Comparison of ENCODE assay signal across 28 cellular contexts in the genomic region with DNA sequence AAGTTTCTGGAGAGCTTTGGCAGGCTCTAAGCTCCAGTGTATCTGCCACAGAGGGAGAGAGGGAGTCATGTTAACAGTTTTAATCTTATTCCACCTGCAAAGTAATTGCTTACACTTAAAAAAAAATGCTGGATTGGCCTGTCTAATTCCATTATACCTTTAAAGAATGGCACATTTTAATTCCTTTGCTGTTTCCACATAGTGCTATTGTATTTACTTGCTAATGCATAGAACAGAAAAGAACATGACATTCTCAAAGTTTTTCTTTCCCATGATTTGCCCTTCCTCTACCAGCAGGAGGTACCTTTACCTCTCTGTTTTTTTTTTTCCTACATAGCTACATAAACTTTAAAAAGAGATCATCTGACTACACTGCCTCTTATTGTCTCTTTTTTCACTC.
"Had no signal": no experiment of that assay in that cellular context is flagged by ENCODE, and none has a peak within 500 bp of the region (broad histone marks: within the 10 kb centered on the region; RNA-seq: fewer than 3 reads in every experiment).

No MANE protein-coding gene starts in this region.

- H3K27ac ChIP-seq: brain microvascular endothelial cell, coronary artery, dorsolateral prefrontal cortex, hepatocyte, ovary, prostate gland, sigmoid colon, tibial artery, VCaP had no signal

- H3K36me3 Mint-ChIP-seq: stimulated activated effector memory CD8-positive, alpha-beta T cell treated with anti-CD3 and anti-CD28 coated beads, Interleukin-12 subunit alpha, Interleukin-12 subunit beta, amount 100 ng/mL, for 72 hours had no signal

- H3K4me1 Mint-ChIP-seq: naive thymus-derived CD4-positive, alpha-beta T cell; stimulated activated effector memory CD8-positive, alpha-beta T cell treated with anti-CD3 and anti-CD28 coated beads, Interleukin-12 subunit alpha, Interleukin-12 subunit beta, amount 100 ng/mL, for 72 hours; stimulated activated naive CD8-positive, alpha-beta T cell treated with anti-CD3 and anti-CD28 coated beads, Interleukin-15, amount 100 ng/mL, for 72 hours had no signal

- H3K27me3 Mint-ChIP-seq: stimulated activated naive CD8-positive, alpha-beta T cell treated with anti-CD3 and anti-CD28 coated beads, Interleukin-15, amount 100 ng/mL, for 72 hours had no signal

- FAIRE-seq: small intestine had no signal

- H3K9me3 ChIP-seq: gastroesophageal sphincter, prostate gland, sigmoid colon had no signal

- H3K36me3 ChIP-seq: brain microvascular endothelial cell, gastroesophageal sphincter, ovary, prostate gland, sigmoid colon, tibial artery had no signal

- H3K4me3 ChIP-seq: coronary artery, dorsolateral prefrontal cortex, gastroesophageal sphincter, hepatocyte, ovary, prostate gland, sigmoid colon, tibial artery had no signal

- H3K27me3 ChIP-seq: brain microvascular endothelial cell, dorsolateral prefrontal cortex, gastroesophageal sphincter, hepatocyte, ovary, sigmoid colon, tibial artery had no signal

- DNase-seq: activated CD4-positive, alpha-beta T cell treated with anti-CD3 and anti-CD28 coated beads for 4 hours; activated CD4-positive, alpha-beta T cell treated with anti-CD3 and anti-CD28 coated beads, Interleukin-2, amount 50 U/mL, for 4 hours; activated naive CD4-positive, alpha-beta T cell; activated T-cell treated with anti-CD3 and anti-CD28 coated beads for 4 hours; activated T-cell treated with anti-CD3 and anti-CD28 coated beads, Interleukin-2, amount 50 U/mL, for 72 hours; anterior cingulate cortex; brain microvascular endothelial cell; dorsolateral prefrontal cortex; effector memory CD4-positive, alpha-beta T cell; islet precursor cell; left colon; midbrain; naive thymus-derived CD4-positive, alpha-beta T cell; ovary; retina; sigmoid colon; small intestine; stimulated activated CD4-positive, alpha-beta T cell treated with anti-CD3 and anti-CD28 coated beads, Interleukin-4, amount 100 ng/mL, for 24 hours; stimulated activated naive CD8-positive, alpha-beta T cell treated with anti-CD3 and anti-CD28 coated beads, Interleukin-15, amount 100 ng/mL, for 72 hours; substantia nigra; tibial artery had no signal

- ATAC-seq: activated naive CD4-positive, alpha-beta T cell treated with anti-CD3 and anti-CD28 coated beads, Interleukin-2, amount 50 U/mL, for 72 hours; activated T-cell treated with anti-CD3 and anti-CD28 coated beads, Interleukin-2, amount 50 U/mL, for 72 hours; gastroesophageal sphincter; left colon; naive thymus-derived CD4-positive, alpha-beta T cell; stimulated activated effector memory CD8-positive, alpha-beta T cell treated with anti-CD3 and anti-CD28 coated beads, Interleukin-12 subunit alpha, Interleukin-12 subunit beta, amount 100 ng/mL, for 72 hours; stimulated activated naive CD8-positive, alpha-beta T cell treated with anti-CD3 and anti-CD28 coated beads, Interleukin-15, amount 100 ng/mL, for 72 hours had no signal

- H3K4me1 ChIP-seq: prostate gland had no signal

- H3K4me3 Mint-ChIP-seq: activated T-cell treated with anti-CD3 and anti-CD28 coated beads, Interleukin-2, amount 50 U/mL, for 72 hours; naive thymus-derived CD4-positive, alpha-beta T cell; stimulated activated effector memory CD8-positive, alpha-beta T cell treated with anti-CD3 and anti-CD28 coated beads, Interleukin-12 subunit alpha, Interleukin-12 subunit beta, amount 100 ng/mL, for 72 hours; stimulated activated naive CD8-positive, alpha-beta T cell treated with anti-CD3 and anti-CD28 coated beads, Interleukin-15, amount 100 ng/mL, for 72 hours had no signal

- H3K27ac Mint-ChIP-seq: activated naive CD4-positive, alpha-beta T cell treated with anti-CD3 and anti-CD28 coated beads, Interleukin-2, amount 50 U/mL, for 72 hours; activated T-cell treated with anti-CD3 and anti-CD28 coated beads, Interleukin-2, amount 50 U/mL, for 72 hours; naive thymus-derived CD4-positive, alpha-beta T cell; stimulated activated effector memory CD8-positive, alpha-beta T cell treated with anti-CD3 and anti-CD28 coated beads, Interleukin-12 subunit alpha, Interleukin-12 subunit beta, amount 100 ng/mL, for 72 hours; stimulated activated naive CD8-positive, alpha-beta T cell treated with anti-CD3 and anti-CD28 coated beads, Interleukin-15, amount 100 ng/mL, for 72 hours had no signal
